16 cellular contexts compared by ENCODE assay signal in genomic region chr17:78039581-78039980, GRCh38.
DNase-seq lines count a peak whose midpoint lies in the region; ATAC-seq and TF ChIP-seq lines count a peak whose summit lies in the region.
"Had no signal": no experiment of that assay in that cellular context is flagged by ENCODE, and none has a peak within 500 bp of the region (broad histone marks: within the 10 kb centered on the region; RNA-seq: fewer than 3 reads in every experiment).

No MANE protein-coding gene starts in this region.

- H3K27ac ChIP-seq in 22Rv1, result peak overlapping the region; percentile 94
- no peak overlapping the region for H3K27ac ChIP-seq in CD4-positive, alpha-beta memory T cell (ENCODE audit: low read depth, low read length)
- peak overlapping the region; percentile 98 for H3K27ac ChIP-seq in cingulate gyrus (ENCODE audit: low read depth, low read length)

- peak overlapping the region in 2 of 8 donors; percentile 48 to 57 for H3K4me3 Mint-ChIP-seq in CD4-positive, alpha-beta memory T cell
- H3K4me3 Mint-ChIP-seq in neural crest cell, result no peak overlapping the region
- H3K4me3 Mint-ChIP-seq: central memory CD8-positive, alpha-beta T cell had no signal

- CTCF ChIA-PET in CD4-positive, alpha-beta memory T cell (lab: Charles Lee; ENCODE audit: partially characterized antibody), result no interaction called here

- H3K4me1 ChIP-seq in CD4-positive, alpha-beta memory T cell (ENCODE audit: insufficient read depth, low read length), result peaks cover 5% of the 10 kb centered on the region
- H3K4me1 ChIP-seq: thyroid gland had no signal

- H3K27me3 Mint-ChIP-seq in CD4-positive, alpha-beta memory T cell, result no peaks in the 10 kb centered on the region
- H3K27me3 Mint-ChIP-seq in neural crest cell (ENCODE audit: low read depth), result no peaks in the 10 kb centered on the region
- H3K27me3 Mint-ChIP-seq: central memory CD8-positive, alpha-beta T cell; memory B cell had no signal

- no peaks in the 10 kb centered on the region for H3K9me3 ChIP-seq in CD4-positive, alpha-beta memory T cell (ENCODE audit: control insufficient read depth in 1 of 2, low read length in 2 of 2)
- H3K9me3 ChIP-seq: thyroid gland had no signal

- no peak for ATAC-seq in GM21786 (IDR thresholded peaks at IDR 0.05; ENCODE audit: unreplicated experiment)
- ATAC-seq: activated T-cell treated with anti-CD3 and anti-CD28 coated beads, Interleukin-2, amount 50 U/mL, for 72 hours had no signal

- H3K4me1 Mint-ChIP-seq in CD4-positive, alpha-beta memory T cell, result peaks cover 33 to 55% (median 38%) of the 10 kb centered on the region in 4 donors
- no peaks in the 10 kb centered on the region for H3K4me1 Mint-ChIP-seq in neural crest cell

- intact Hi-C loops in CD4-positive, alpha-beta memory T cell (cut with micrococcal nuclease), result no loop called here

- H3K27me3 ChIP-seq in CD4-positive, alpha-beta memory T cell (ENCODE audit: insufficient read depth, low read length), result no peaks in the 10 kb centered on the region
- H3K27me3 ChIP-seq: thyroid gland had no signal

- no peak overlapping the region for H3K4me3 ChIP-seq in CD4-positive, alpha-beta memory T cell (ENCODE audit: low read length in 2 of 2)
- H3K4me3 ChIP-seq: thyroid gland had no signal

- peaks cover 19% of the 10 kb centered on the region for H3K36me3 ChIP-seq in CD4-positive, alpha-beta memory T cell (ENCODE audit: insufficient read depth, low read length)

- peaks cover 41 to 58% of the 10 kb centered on the region in 2 donors for H3K36me3 Mint-ChIP-seq in CD4-positive, alpha-beta memory T cell
- H3K36me3 Mint-ChIP-seq in neural crest cell (ENCODE audit: low read depth), result peaks cover 29% of the 10 kb centered on the region

- TF ChIP-seq CTCF in 22Rv1 (IDR thresholded peaks at IDR 0.05) (no peak), neural crest cell (conservative IDR thresholded peaks at IDR 0.05) (no peak)

- H3K9me3 Mint-ChIP-seq in CD4-positive, alpha-beta memory T cell, result no peaks in the 10 kb centered on the region
- H3K9me3 Mint-ChIP-seq in neural crest cell, result no peaks in the 10 kb centered on the region
- H3K9me3 Mint-ChIP-seq: activated T-cell treated with anti-CD3 and anti-CD28 coated beads, Interleukin-2, amount 50 U/mL, for 72 hours; central memory CD8-positive, alpha-beta T cell; memory B cell had no signal

- H3K27ac Mint-ChIP-seq in CD4-positive, alpha-beta memory T cell, result peak overlapping the region in 4 of 7 donors; percentile 46 to 74 (median 60)
- peak overlapping the region; percentile 14 for H3K27ac Mint-ChIP-seq in neural crest cell (ENCODE audit: unreplicated experiment)
- H3K27ac Mint-ChIP-seq: activated T-cell treated with anti-CD3 and anti-CD28 coated beads, Interleukin-2, amount 50 U/mL, for 72 hours; memory B cell had no signal

- POLR2A ChIA-PET in CD4-positive, alpha-beta memory T cell (lab: Charles Lee; ENCODE audit: partially characterized antibody), result no interaction called here

- no peak for DNase-seq in CD4-positive, alpha-beta memory T cell
- DNase-seq in neural crest cell (ENCODE audit: low read depth, low spot score), result no peak
- no peak for DNase-seq in NCI-H2196 treated with DMSO at 0.1 percent for 48 hours (lab: John Stamatoyannopoulos, UW; ENCODE audit: unreplicated experiment)
- no peak for DNase-seq in DMS53 (lab: John Stamatoyannopoulos, UW)
- DNase-seq in NCI-H510A (lab: John Stamatoyannopoulos, UW), result no peak
- DNase-seq: activated CD4-positive, alpha-beta T cell treated with anti-CD3 and anti-CD28 coated beads, Interleukin-2, amount 50 U/mL, for 1 hour; activated T-cell treated with anti-CD3 and anti-CD28 coated beads, Interleukin-2, amount 50 U/mL, for 72 hours; AML-193; NCI-H2029 treated with DMSO at 0.1 percent for 48 hours; stimulated activated CD4-positive, alpha-beta T cell treated with anti-CD3 and anti-CD28 coated beads, Interleukin-4, amount 100 ng/mL, for 1 hour; thyroid gland had no signal
